18 cellular contexts compared by ENCODE assay signal in genomic region chr22:28013611-28014010, GRCh38.
"Had no signal": no experiment of that assay in that cellular context is flagged by ENCODE, and none has a peak within 500 bp of the region (broad histone marks: within the 10 kb centered on the region; RNA-seq: fewer than 3 reads in every experiment).

No MANE protein-coding gene starts in this region.

- H3K27me3 Mint-ChIP-seq: activated CD8-positive, alpha-beta T cell treated with anti-CD3 and anti-CD28 coated beads for 36 hours; activated naive CD8-positive, alpha-beta T cell treated with anti-CD3 and anti-CD28 coated beads for 36 hours had no signal

- H3K27me3 ChIP-seq: body of pancreas, gastrocnemius medialis, left lung, uterus had no signal

- H3K9me3 ChIP-seq: body of pancreas, gastrocnemius medialis, left lung, uterus had no signal

- H3K4me1 ChIP-seq: uterus had no signal

- H3K27ac ChIP-seq: body of pancreas, gastrocnemius medialis, left lung, uterus, WERI-Rb-1 had no signal

- H3K4me3 ChIP-seq: body of pancreas, gastrocnemius medialis, left lung, uterus had no signal

- DNase-seq: activated CD4-positive, alpha-beta T cell treated with anti-CD3 and anti-CD28 coated beads for 48 hours; activated CD8-positive, alpha-beta memory T cell treated with anti-CD3 and anti-CD28 coated beads, Interleukin-2, amount 50 U/mL, for 4 hours; activated CD8-positive, alpha-beta T cell treated with anti-CD3 and anti-CD28 coated beads for 36 hours; activated naive CD8-positive, alpha-beta T cell treated with anti-CD3 and anti-CD28 coated beads for 36 hours; activated T-cell treated with anti-CD3 and anti-CD28 coated beads, Interleukin-2, amount 50 U/mL, for 72 hours; amygdala; body of pancreas; cerebellar nuclear complex; dermis blood vessel endothelial cell; effector memory CD8-positive, alpha-beta T cell; islet precursor cell; T-helper 17 cell; uterus; WERI-Rb-1 had no signal

- H3K9me3 Mint-ChIP-seq: activated CD8-positive, alpha-beta T cell treated with anti-CD3 and anti-CD28 coated beads for 36 hours; activated naive CD8-positive, alpha-beta T cell treated with anti-CD3 and anti-CD28 coated beads for 36 hours; activated T-cell treated with anti-CD3 and anti-CD28 coated beads, Interleukin-2, amount 50 U/mL, for 72 hours; effector memory CD8-positive, alpha-beta T cell; natural killer cell treated with Interleukin-12 subunit alpha and Interleukin-12 subunit beta and Interleukin-15 and Interleukin-18, amount 100 ng/mL, for 72 hours; stimulated activated effector memory CD8-positive, alpha-beta T cell treated with anti-CD3 and anti-CD28 coated beads, Interleukin-12 subunit alpha, Interleukin-12 subunit beta, amount 100 ng/mL, for 72 hours had no signal

- H3K36me3 ChIP-seq: gastrocnemius medialis, left lung, uterus had no signal

- H3K27ac Mint-ChIP-seq: activated CD8-positive, alpha-beta T cell treated with anti-CD3 and anti-CD28 coated beads for 36 hours; activated naive CD8-positive, alpha-beta T cell treated with anti-CD3 and anti-CD28 coated beads for 36 hours; activated T-cell treated with anti-CD3 and anti-CD28 coated beads, Interleukin-2, amount 50 U/mL, for 72 hours; effector memory CD8-positive, alpha-beta T cell; natural killer cell treated with Interleukin-12 subunit alpha and Interleukin-12 subunit beta and Interleukin-15 and Interleukin-18, amount 100 ng/mL, for 72 hours; stimulated activated effector memory CD8-positive, alpha-beta T cell treated with anti-CD3 and anti-CD28 coated beads, Interleukin-12 subunit alpha, Interleukin-12 subunit beta, amount 100 ng/mL, for 72 hours; T-helper 17 cell had no signal

- H3K4me1 Mint-ChIP-seq: activated naive CD8-positive, alpha-beta T cell treated with anti-CD3 and anti-CD28 coated beads for 36 hours; stimulated activated effector memory CD8-positive, alpha-beta T cell treated with anti-CD3 and anti-CD28 coated beads, Interleukin-12 subunit alpha, Interleukin-12 subunit beta, amount 100 ng/mL, for 72 hours had no signal

- ATAC-seq: activated CD8-positive, alpha-beta T cell treated with anti-CD3 and anti-CD28 coated beads for 36 hours; activated T-cell treated with anti-CD3 and anti-CD28 coated beads, Interleukin-2, amount 50 U/mL, for 72 hours; body of pancreas; effector memory CD8-positive, alpha-beta T cell; left lung; natural killer cell treated with Interleukin-12 subunit alpha and Interleukin-12 subunit beta and Interleukin-15 and Interleukin-18, amount 100 ng/mL, for 72 hours; stimulated activated effector memory CD8-positive, alpha-beta T cell treated with anti-CD3 and anti-CD28 coated beads, Interleukin-12 subunit alpha, Interleukin-12 subunit beta, amount 100 ng/mL, for 72 hours; T-helper 17 cell had no signal

- H3K36me3 Mint-ChIP-seq: activated naive CD8-positive, alpha-beta T cell treated with anti-CD3 and anti-CD28 coated beads for 36 hours; natural killer cell treated with Interleukin-12 subunit alpha and Interleukin-12 subunit beta and Interleukin-15 and Interleukin-18, amount 100 ng/mL, for 72 hours; stimulated activated effector memory CD8-positive, alpha-beta T cell treated with anti-CD3 and anti-CD28 coated beads, Interleukin-12 subunit alpha, Interleukin-12 subunit beta, amount 100 ng/mL, for 72 hours had no signal

- H3K4me3 Mint-ChIP-seq: activated CD8-positive, alpha-beta T cell treated with anti-CD3 and anti-CD28 coated beads for 36 hours; activated naive CD8-positive, alpha-beta T cell treated with anti-CD3 and anti-CD28 coated beads for 36 hours; activated T-cell treated with anti-CD3 and anti-CD28 coated beads, Interleukin-2, amount 50 U/mL, for 72 hours; effector memory CD8-positive, alpha-beta T cell; natural killer cell treated with Interleukin-12 subunit alpha and Interleukin-12 subunit beta and Interleukin-15 and Interleukin-18, amount 100 ng/mL, for 72 hours; stimulated activated effector memory CD8-positive, alpha-beta T cell treated with anti-CD3 and anti-CD28 coated beads, Interleukin-12 subunit alpha, Interleukin-12 subunit beta, amount 100 ng/mL, for 72 hours; T-helper 17 cell had no signal
